8 cellular contexts compared by ENCODE assay signal in the genomic region with DNA sequence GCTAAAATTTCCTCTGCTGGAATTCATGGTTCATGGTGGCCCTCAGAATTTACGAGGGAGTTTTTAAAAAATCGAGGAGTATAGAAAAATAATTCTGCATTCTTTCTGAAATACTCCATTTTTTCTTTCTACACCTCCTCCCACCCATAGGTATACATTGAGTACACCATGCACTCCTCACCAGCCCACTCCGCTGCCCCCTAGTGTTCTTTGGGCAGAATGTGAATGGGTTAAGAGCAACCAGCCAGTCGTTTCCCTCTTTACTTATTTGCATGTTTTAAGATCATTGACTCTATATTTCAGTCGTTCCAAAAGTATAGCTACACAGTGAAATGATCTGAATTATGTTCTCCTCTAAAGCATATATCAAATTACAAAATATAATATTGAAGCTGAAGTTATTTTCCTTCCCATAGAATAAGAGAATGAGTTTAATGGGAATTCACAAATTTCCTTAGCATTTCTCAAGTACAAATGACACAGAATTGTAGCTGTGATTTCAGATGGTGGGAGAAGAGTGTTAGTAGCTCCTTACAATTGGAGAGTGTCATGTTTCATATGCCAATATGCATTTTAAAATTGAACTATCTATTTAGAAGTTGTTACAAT.
DNase-seq lines count a peak whose midpoint lies in the region; ATAC-seq and TF ChIP-seq lines count a peak whose summit lies in the region.

No MANE protein-coding gene starts in this region.

- peak in 1 of 10 experiments; percentile 11 for DNase-seq in CD4-positive, alpha-beta T cell
- DNase-seq in Karpas-422 (peak; percentile 81), SKM-1 treated with dmso at 0.1 percent for 144 hours (lab: John Stamatoyannopoulos, UW; ENCODE audit: unreplicated experiment) (peak; percentile 14), iPS-NIHi11 (ENCODE audit: low spot score) (peak; percentile 30), suprapubic skin (ENCODE audit: low spot score in 2 of 2) (no peak)

- peak; percentile 53 for TF ChIP-seq CTCF in CD4-positive, alpha-beta T cell (IDR thresholded peaks at IDR 0.05)
- no peak for TF ChIP-seq CTCF in suprapubic skin (IDR thresholded peaks at IDR 0.05)

- no peak for TF ChIP-seq POLR2A in suprapubic skin (IDR thresholded peaks at IDR 0.05)

- no peak for ATAC-seq in CD4-positive, alpha-beta T cell (ENCODE audit: poor library complexity)
- ATAC-seq in GM19328 (IDR thresholded peaks at IDR 0.05; ENCODE audit: unreplicated experiment): peak; percentile 86
- ATAC-seq in GM18517 (IDR thresholded peaks at IDR 0.05; ENCODE audit: unreplicated experiment): no peak
- no peak for ATAC-seq in GM21619 (IDR thresholded peaks at IDR 0.05; ENCODE audit: unreplicated experiment)

- POLR2A ChIA-PET in CD4-positive, alpha-beta T cell (lab: Charles Lee): no interaction called here

- CTCF ChIA-PET in CD4-positive, alpha-beta T cell (lab: Charles Lee): no interaction called here

- intact Hi-C loops in CD4-positive, alpha-beta T cell (cut with DNase I, micrococcal nuclease): loop anchor here (1.0 to 10.0 kb wide), 3 partner anchors 430 to 1022 kb away; no protein-coding TSS in a partner anchor

- H3K79me2 ChIP-seq in Karpas-422 (ENCODE audit: low read length): no peaks in the 10 kb centered on the region

- H3K36me3 ChIP-seq in Karpas-422 (ENCODE audit: insufficient read depth, low read length) (no peaks in the 10 kb centered on the region), suprapubic skin (no peaks in the 10 kb centered on the region)

- no peak overlapping the region for H2AFZ ChIP-seq in Karpas-422 (ENCODE audit: low read length)

- H3K27me3 Mint-ChIP-seq in CD4-positive, alpha-beta T cell: peaks cover 5% of the 10 kb centered on the region

- H3K27me3 ChIP-seq in CD4-positive, alpha-beta T cell (ENCODE audit: control insufficient read depth, insufficient read depth, low read length): no peaks in the 10 kb centered on the region
- H3K27me3 ChIP-seq in Karpas-422 (ENCODE audit: low read length) (no peaks in the 10 kb centered on the region), suprapubic skin (no peaks in the 10 kb centered on the region)

- H3K9me3 ChIP-seq in CD4-positive, alpha-beta T cell (ENCODE audit: control insufficient read depth, low read length): no peaks in the 10 kb centered on the region
- H3K9me3 ChIP-seq in Karpas-422 (ENCODE audit: low read length) (no peaks in the 10 kb centered on the region), suprapubic skin (no peaks in the 10 kb centered on the region)

- H3K4me3 ChIP-seq in Karpas-422 (ENCODE audit: low read length): no peak overlapping the region
- H3K4me3 ChIP-seq in suprapubic skin: no peak overlapping the region

- H3K9ac ChIP-seq in Karpas-422 (ENCODE audit: low read length): no peak overlapping the region

- 44% methylated on average over 5 of the region's 5 CpGs for WGBS in suprapubic skin

- no peaks in the 10 kb centered on the region for H3K9me2 ChIP-seq in Karpas-422 (replicated peaks; ENCODE audit: insufficient read depth, low read length)

- H3K4me2 ChIP-seq in Karpas-422 (ENCODE audit: low read depth, low read length, poor library complexity, severe bottlenecking): no peak overlapping the region

- H4K20me1 ChIP-seq in Karpas-422 (ENCODE audit: insufficient read depth, low read depth, low read length): no peaks in the 10 kb centered on the region

- H3K9me3 Mint-ChIP-seq in CD4-positive, alpha-beta T cell: no peaks in the 10 kb centered on the region

- no peak overlapping the region for H3K4me3 Mint-ChIP-seq in CD4-positive, alpha-beta T cell

- no peaks in the 10 kb centered on the region for H3K4me1 Mint-ChIP-seq in CD4-positive, alpha-beta T cell (ENCODE audit: low read depth)

- no peaks in the 10 kb centered on the region for H3K36me3 Mint-ChIP-seq in CD4-positive, alpha-beta T cell (ENCODE audit: low read depth)

- H3K4me1 ChIP-seq in Karpas-422 (ENCODE audit: low read length) (no peaks in the 10 kb centered on the region), suprapubic skin (no peaks in the 10 kb centered on the region)

- H3K27ac Mint-ChIP-seq in CD4-positive, alpha-beta T cell: no peak overlapping the region

- no peak overlapping the region for H3K27ac ChIP-seq in CD4-positive, alpha-beta T cell (ENCODE audit: low read depth, low read length)
- H3K27ac ChIP-seq in Karpas-422 (ENCODE audit: low read length) (no peak overlapping the region), suprapubic skin (no peak overlapping the region)

- no peak for TF ChIP-seq EP300 in suprapubic skin (IDR thresholded peaks at IDR 0.05)

Comparison
In these comparisons a context has a peak if more than half of its experiments do, and no peak if none do; other contexts are left out.
1. DNase-seq: peak in Karpas-422 (single experiment), SKM-1 treated with dmso at 0.1 percent for 144 hours (single experiment) and iPS-NIHi11 (single experiment); none in suprapubic skin (0 of 2).